ENCODE assay signal across 25 cellular contexts in the genomic region with DNA sequence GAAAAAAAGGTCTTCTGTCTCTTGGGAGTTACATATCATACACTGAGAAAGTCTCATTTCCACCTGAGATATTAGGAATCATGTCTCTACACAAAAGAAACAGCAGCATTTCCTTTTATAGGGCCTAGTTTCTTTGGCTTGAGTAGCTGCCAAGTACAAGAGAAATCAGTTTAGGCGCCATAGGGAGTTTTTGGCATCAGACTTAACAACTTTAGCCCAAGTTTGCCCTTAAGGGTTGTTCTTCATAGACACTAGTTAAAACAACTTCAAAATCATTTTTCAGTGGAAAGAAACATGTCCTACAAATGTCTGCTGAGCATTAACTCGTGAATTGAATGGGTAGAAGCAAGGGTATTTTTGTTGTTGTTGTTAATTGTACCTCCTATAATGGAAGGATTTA.
"Had no signal": no experiment of that assay in that cellular context is flagged by ENCODE, and none has a peak within 500 bp of the region (broad histone marks: within the 10 kb centered on the region; RNA-seq: fewer than 3 reads in every experiment).

No MANE protein-coding gene starts in this region.

- DNase-seq: activated CD4-positive, alpha-beta T cell treated with anti-CD3 and anti-CD28 coated beads for 4 hours; activated CD4-positive, alpha-beta T cell treated with anti-CD3 and anti-CD28 coated beads, Interleukin-2, amount 50 U/mL, for 48 hours; activated CD4-positive, CD25-positive, alpha-beta regulatory T cell; activated CD8-positive, alpha-beta memory T cell treated with anti-CD3 and anti-CD28 coated beads, Interleukin-2, amount 50 U/mL, for 48 hours; activated naive CD4-positive, alpha-beta T cell treated with Interleukin-2 at 50 U/mL for 16 hours; activated naive CD8-positive, alpha-beta T cell treated with anti-CD3 and anti-CD28 coated beads, Interleukin-2, amount 10 ng/mL, durations not matched to agents 7 days and 5 days; activated T-cell treated with anti-CD3 and anti-CD28 coated beads, Interleukin-2, amount 50 U/mL, for 48 hours; amniotic stem cell; central memory CD4-positive, alpha-beta T cell; dorsolateral prefrontal cortex; effector memory CD8-positive, alpha-beta T cell; hippocampal formation; left ventricle myocardium inferior; nephron progenitor cell; occipital lobe; spleen; stimulated activated CD4-positive, alpha-beta T cell treated with anti-CD3 and anti-CD28 coated beads, Interleukin-4, amount 100 ng/mL, for 1 hour; stimulated activated naive CD4-positive, alpha-beta T cell treated with Interleukin-2 at 50 U/mL for 16 hours; SW 1271; T-helper 17 cell; upper lobe of right lung had no signal

- ATAC-seq: effector memory CD8-positive, alpha-beta T cell; esophagus mucosa; T-helper 17 cell; upper lobe of right lung had no signal

- H3K27me3 ChIP-seq: spleen, upper lobe of right lung had no signal

- H3K4me1 ChIP-seq: left ventricle myocardium inferior, spleen, upper lobe of right lung had no signal

- H3K36me3 ChIP-seq: left ventricle myocardium inferior, spleen, upper lobe of right lung had no signal

- H3K27ac ChIP-seq: dorsolateral prefrontal cortex, left ventricle myocardium inferior, spleen, upper lobe of right lung had no signal

- FAIRE-seq: colon, endothelial cell of umbilical vein, frontal cortex had no signal

- H3K4me3 ChIP-seq: dorsolateral prefrontal cortex, left ventricle myocardium inferior, spleen, upper lobe of right lung had no signal

- H3K9me3 ChIP-seq: spleen, upper lobe of right lung had no signal
